ENCODE assay signal across 23 cellular contexts in the genomic region with DNA sequence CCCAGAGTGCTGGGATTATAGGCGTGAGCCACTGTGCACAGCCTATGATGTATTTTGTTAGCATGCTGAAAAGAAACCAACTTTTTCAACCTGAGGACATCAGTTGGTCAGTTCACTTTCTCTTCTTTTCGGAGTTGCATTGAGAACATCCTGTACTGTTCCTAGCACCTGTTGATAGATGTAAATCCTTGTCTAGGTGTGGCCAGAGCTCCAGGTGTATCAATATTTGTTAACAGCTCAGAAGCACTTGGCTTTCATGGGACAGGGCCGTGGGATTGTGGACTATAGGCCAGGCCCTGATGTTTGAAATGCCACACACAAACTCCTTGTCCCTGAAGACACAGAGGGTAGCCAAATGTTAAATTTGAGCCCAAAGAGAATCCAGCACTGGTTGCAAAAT. TPM values are rescaled to one million over a fixed set of nuclear protein-coding genes. Genes with fewer than 3 reads are reported as not detected.
"Had no signal": no experiment of that assay in that cellular context is flagged by ENCODE, and none has a peak within 500 bp of the region (broad histone marks: within the 10 kb centered on the region; RNA-seq: fewer than 3 reads in every experiment).

No MANE protein-coding gene starts in this region.

- H3K9me3 ChIP-seq: ovary, thyroid gland had no signal

- H3K36me3 ChIP-seq: ovary, thyroid gland had no signal

- DNase-seq: activated CD4-positive, alpha-beta T cell treated with anti-CD3 and anti-CD28 coated beads for 1 hour; activated naive CD4-positive, alpha-beta T cell; activated naive CD8-positive, alpha-beta T cell treated with anti-CD3 and anti-CD28 coated beads for 36 hours; activated T-cell treated with anti-CD3 and anti-CD28 coated beads, Interleukin-2, amount 50 U/mL, for 24 hours; central memory CD4-positive, alpha-beta T cell; effector memory CD4-positive, alpha-beta T cell; foreskin keratinocyte; kidney; mammary epithelial cell; midbrain; ovary; right cardiac atrium; stimulated activated CD4-positive, alpha-beta T cell treated with anti-CD3 and anti-CD28 coated beads, Interleukin-12 subunit alpha, Interleukin-12 subunit beta, amount 100 ng/mL, for 4 hours; stimulated activated CD4-positive, alpha-beta T cell treated with anti-CD3 and anti-CD28 coated beads, Interleukin-4, amount 100 ng/mL, for 4 hours; stimulated activated naive CD8-positive, alpha-beta T cell treated with anti-CD3 and anti-CD28 coated beads, Interleukin-15, Interleukin-2, amounts not matched to agents 100 U/mL and 50 U/mL, for 24 hours; thyroid gland had no signal

- ATAC-seq: activated T-helper 17 cell treated with anti-CD3 and anti-CD28 coated beads, Interleukin-2, amount 50 U/mL, for 72 hours; foreskin keratinocyte; left lobe of liver; natural killer cell treated with Interleukin-12 subunit alpha and Interleukin-12 subunit beta and Interleukin-15 and Interleukin-18, amount 100 ng/mL, for 72 hours; right cardiac atrium; stimulated activated naive CD8-positive, alpha-beta T cell treated with anti-CD3 and anti-CD28 coated beads, Interleukin-15, Interleukin-2, amounts not matched to agents 100 U/mL and 50 U/mL, for 24 hours had no signal

- H3K4me1 ChIP-seq: foreskin keratinocyte had no signal

- H3K27me3 ChIP-seq: foreskin keratinocyte, ovary, thyroid gland had no signal

- H3K4me3 ChIP-seq: ovary, thyroid gland had no signal

- H3K27ac ChIP-seq: foreskin keratinocyte, ovary had no signal

RNA-seq across cellular contexts. Expression of a gene that starts 14.9 kb away (rescaled TPM):
- total RNA-seq: activated naive CD8-positive, alpha-beta T cell treated with anti-CD3 and anti-CD28 coated beads for 36 hours; activated T-helper 17 cell treated with anti-CD3 and anti-CD28 coated beads, Interleukin-2, amount 50 U/mL, for 72 hours; astrocyte; dermis microvascular lymphatic vessel endothelial cell; glomerular endothelial cell; kidney; left lobe of liver; pulmonary artery endothelial cell; thyroid gland had no signal

RNA-seq across cellular contexts. Expression of a gene that starts 28.3 kb away (rescaled TPM):
- total RNA-seq: activated naive CD8-positive, alpha-beta T cell treated with anti-CD3 and anti-CD28 coated beads for 36 hours; activated T-helper 17 cell treated with anti-CD3 and anti-CD28 coated beads, Interleukin-2, amount 50 U/mL, for 72 hours; astrocyte; dermis microvascular lymphatic vessel endothelial cell; glomerular endothelial cell; kidney; left lobe of liver; pulmonary artery endothelial cell; right cardiac atrium had no signal

RNA-seq across cellular contexts. Expression of a gene that starts 42.4 kb away (rescaled TPM):
- total RNA-seq: astrocyte; foreskin keratinocyte; left lobe of liver; natural killer cell treated with Interleukin-12 subunit alpha and Interleukin-12 subunit beta and Interleukin-15 and Interleukin-18, amount 100 ng/mL, for 72 hours had no signal
